ENCODE assay signal across 23 cellular contexts in the genomic region with DNA sequence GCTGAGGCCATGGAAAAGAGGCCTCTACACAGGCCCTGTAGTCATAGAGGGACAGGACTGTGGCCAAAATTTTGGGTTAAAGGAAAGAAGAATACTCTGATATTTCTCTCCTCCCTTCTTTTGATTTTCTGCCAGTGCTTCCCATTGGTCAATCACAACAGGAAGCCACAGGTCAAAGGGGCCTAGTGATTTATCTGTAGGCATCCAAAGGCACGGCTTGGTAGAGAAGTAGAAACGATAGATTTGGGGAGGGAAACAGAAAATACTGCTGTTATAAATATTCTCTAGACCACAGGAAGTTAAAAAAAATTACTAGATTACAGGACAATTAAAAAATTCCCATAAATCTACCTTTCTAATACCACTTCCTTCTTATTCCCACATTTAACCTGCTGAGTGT. TPM values are rescaled to one million over a fixed set of nuclear protein-coding genes. Genes with fewer than 3 reads are reported as not detected.
"Had no signal": no experiment of that assay in that cellular context is flagged by ENCODE, and none has a peak within 500 bp of the region (broad histone marks: within the 10 kb centered on the region; RNA-seq: fewer than 3 reads in every experiment).

No MANE protein-coding gene starts in this region.

- H3K27me3 ChIP-seq: brain microvascular endothelial cell had no signal

- H3K27ac ChIP-seq: brain microvascular endothelial cell, prostate gland had no signal

- ATAC-seq: activated T-cell treated with anti-CD3 and anti-CD28 coated beads, Interleukin-2, amount 50 U/mL, for 72 hours; left lobe of liver; naive thymus-derived CD4-positive, alpha-beta T cell; right cardiac atrium; stimulated activated effector memory CD8-positive, alpha-beta T cell treated with anti-CD3 and anti-CD28 coated beads, Interleukin-12 subunit alpha, Interleukin-12 subunit beta, amount 100 ng/mL, for 72 hours had no signal

- H3K9me3 ChIP-seq: prostate gland, thoracic aorta, upper lobe of left lung had no signal

- H3K36me3 ChIP-seq: brain microvascular endothelial cell, prostate gland, thoracic aorta, upper lobe of left lung had no signal

- H3K4me3 ChIP-seq: prostate gland, thoracic aorta, upper lobe of left lung had no signal

- DNase-seq: activated CD4-positive, alpha-beta T cell treated with anti-CD3 and anti-CD28 coated beads for 1 hour; activated CD4-positive, alpha-beta T cell treated with anti-CD3 and anti-CD28 coated beads, Interleukin-2, amount 50 U/mL, for 4 hours; activated effector memory CD4-positive, alpha-beta T cell treated with anti-CD3 and anti-CD28 coated beads, Interleukin-2, amount 50 U/mL, for 16 hours; activated naive CD4-positive, alpha-beta T cell treated with anti-CD3 and anti-CD28 coated beads, Interleukin-2, amount 50 U/mL, for 16 hours; activated T-cell treated with anti-CD3 and anti-CD28 coated beads, Interleukin-2, amount 50 U/mL, for 72 hours; aorta; brain microvascular endothelial cell; central memory CD4-positive, alpha-beta T cell; endodermal cell; foreskin melanocyte; head of caudate nucleus; naive thymus-derived CD4-positive, alpha-beta T cell; right cardiac atrium; small intestine; stimulated activated CD4-positive, alpha-beta T cell treated with anti-CD3 and anti-CD28 coated beads, Interleukin-4, amount 100 ng/mL, for 1 hour; T-helper 2 cell had no signal

RNA-seq across cellular contexts. Expression of gene UTS2B, which starts 2.8 kb away (rescaled TPM):
- total RNA-seq: activated CD8-positive, alpha-beta memory T cell treated with anti-CD3 and anti-CD28 coated beads for 36 hours; activated T-cell treated with anti-CD3 and anti-CD28 coated beads, Interleukin-2, amount 50 U/mL, for 72 hours had no signal
- polyA plus RNA-seq: keratinocyte; naive thymus-derived CD4-positive, alpha-beta T cell had no signal
